In the genomic region with DNA sequence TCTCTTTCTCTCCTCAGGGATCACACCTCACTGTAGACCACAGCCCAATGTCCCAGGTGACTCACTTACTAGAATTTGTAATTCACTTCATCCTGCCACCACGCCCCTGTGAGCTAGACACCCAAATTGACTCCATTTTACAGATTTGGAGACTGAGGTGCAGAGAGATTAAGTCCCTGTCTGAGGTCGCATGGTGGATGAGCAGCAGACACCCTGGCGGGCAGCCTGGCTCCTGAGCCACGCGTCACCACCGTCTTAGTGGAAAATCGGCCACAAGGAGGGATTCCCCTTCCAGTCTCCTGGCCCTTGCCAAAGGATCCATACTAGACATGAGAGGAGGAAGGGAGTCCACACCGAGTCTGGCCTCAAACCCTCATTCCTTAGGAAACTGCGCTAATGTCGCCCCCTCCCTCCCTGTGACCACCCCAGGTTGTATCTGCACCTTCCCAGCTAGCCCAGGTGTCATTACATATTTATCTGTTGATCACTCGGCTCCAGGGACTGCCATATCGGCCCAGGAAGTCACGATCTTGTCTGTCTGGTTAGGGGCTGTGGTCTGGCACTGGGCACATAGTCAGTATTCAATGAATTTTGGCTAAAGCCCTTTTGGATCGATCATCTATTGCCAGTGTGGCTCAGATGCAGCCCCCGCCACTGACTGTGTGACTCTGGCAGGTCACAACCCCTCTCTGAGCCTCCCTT, we compare ENCODE assay signal across 8 cellular contexts. TPM values are rescaled to one million over a fixed set of nuclear protein-coding genes. Genes with fewer than 3 reads are reported as not detected.
A peak's percentile ranks its signal among the peaks of the same experiment; 100 is the strongest.
DNase-seq lines count a peak whose midpoint lies in the region; ATAC-seq, FAIRE-seq and TF ChIP-seq lines count a peak whose summit lies in the region.
"Had no signal": no experiment of that assay in that cellular context is flagged by ENCODE, and none has a peak within 500 bp of the region (broad histone marks: within the 10 kb centered on the region; RNA-seq: fewer than 3 reads in every experiment).

No MANE protein-coding gene starts in this region.

- no peaks in the 10 kb centered on the region for H3K36me3 ChIP-seq in left ventricle myocardium inferior

- TF ChIP-seq CTCF in HFFc6 (IDR thresholded peaks at IDR 0.05) (no peak), left ventricle myocardium inferior (IDR thresholded peaks at IDR 0.05; ENCODE audit: borderline replicate concordance) (no peak), omental fat pad (IDR thresholded peaks at IDR 0.05) (no peak)

- H3K4me3 ChIP-seq in left ventricle myocardium inferior: no peak overlapping the region

- intact Hi-C loops in left ventricle myocardium inferior (cut with micrococcal nuclease): no loop called here

- no peaks in the 10 kb centered on the region for H3K9me3 Mint-ChIP-seq in HFFc6
- H3K9me3 Mint-ChIP-seq in activated CD4-positive, alpha-beta memory T cell treated with anti-CD3 and anti-CD28 coated beads, Interleukin-2, amount 10 ng/mL, durations not matched to agents 7 days and 5 days: peaks cover 16% of the 10 kb centered on the region

- no peaks in the 10 kb centered on the region for H3K36me3 Mint-ChIP-seq in HFFc6 (ENCODE audit: low read depth)
- peaks cover 75% of the 10 kb centered on the region for H3K36me3 Mint-ChIP-seq in activated CD4-positive, alpha-beta memory T cell treated with anti-CD3 and anti-CD28 coated beads, Interleukin-2, amount 10 ng/mL, durations not matched to agents 7 days and 5 days (ENCODE audit: low read depth)

- peaks cover 46% of the 10 kb centered on the region for H3K4me1 Mint-ChIP-seq in HFFc6 (ENCODE audit: low read depth)
- H3K4me1 Mint-ChIP-seq in activated CD4-positive, alpha-beta memory T cell treated with anti-CD3 and anti-CD28 coated beads, Interleukin-2, amount 10 ng/mL, durations not matched to agents 7 days and 5 days: peaks cover 90% of the 10 kb centered on the region

- no peak for FAIRE-seq in urothelium cell line (lab: Jason Lieb, UNC)

- H3K27ac ChIP-seq in left ventricle myocardium inferior (replicated peaks): peak overlapping the region; percentile 80

- H3K4me3 Mint-ChIP-seq in HFFc6: no peak overlapping the region
- peak overlapping the region; percentile 98 for H3K4me3 Mint-ChIP-seq in activated CD4-positive, alpha-beta memory T cell treated with anti-CD3 and anti-CD28 coated beads, Interleukin-2, amount 10 ng/mL, durations not matched to agents 7 days and 5 days
- H3K4me3 Mint-ChIP-seq: dendritic cell treated with granulocyte-macrophage colony-stimulating factor and Interleukin-4, amounts not matched to agents 40 ng/mL and 50 ng/mL, for 4 days had no signal

- CTCF ChIA-PET in activated CD4-positive, alpha-beta memory T cell treated with anti-CD3 and anti-CD28 coated beads, Interleukin-2, amount 10 ng/mL, durations not matched to agents 7 days and 5 days (lab: Charles Lee): interaction anchor here (1.1 to 6.6 kb wide), 7 partner anchors 15 to 266 kb away, joined by 3 to 114 read pairs (median 6); no protein-coding TSS in a partner anchor

- no peaks in the 10 kb centered on the region for H3K27me3 ChIP-seq in left ventricle myocardium inferior (ENCODE audit: low read depth)

- peaks cover 27% of the 10 kb centered on the region for H3K27me3 Mint-ChIP-seq in HFFc6 (ENCODE audit: insufficient read depth)
- H3K27me3 Mint-ChIP-seq in activated CD4-positive, alpha-beta memory T cell treated with anti-CD3 and anti-CD28 coated beads, Interleukin-2, amount 10 ng/mL, durations not matched to agents 7 days and 5 days: no peaks in the 10 kb centered on the region

- no peak for ATAC-seq in omental fat pad (ENCODE audit: low FRiP score)

- H3K9me3 ChIP-seq in left ventricle myocardium inferior (replicated peaks): no peaks in the 10 kb centered on the region

- H3K27ac Mint-ChIP-seq in HFFc6: peak overlapping the region; percentile 53
- H3K27ac Mint-ChIP-seq in activated CD4-positive, alpha-beta memory T cell treated with anti-CD3 and anti-CD28 coated beads, Interleukin-2, amount 10 ng/mL, durations not matched to agents 7 days and 5 days: peak overlapping the region; percentile 99
- H3K27ac Mint-ChIP-seq: dendritic cell treated with granulocyte-macrophage colony-stimulating factor and Interleukin-4, amounts not matched to agents 40 ng/mL and 50 ng/mL, for 4 days had no signal

- POLR2A ChIA-PET in activated CD4-positive, alpha-beta memory T cell treated with anti-CD3 and anti-CD28 coated beads, Interleukin-2, amount 10 ng/mL, durations not matched to agents 7 days and 5 days (lab: Charles Lee): interaction anchor here (0.6 to 6.3 kb wide), 22 partner anchors 9 to 554 kb away, joined by 3 to 184 read pairs (median 14); a partner anchor contains a TSS

- DNase-seq in HFFc6 (no peak), left ventricle myocardium inferior (no peak), omental fat pad (ENCODE audit: low spot score) (no peak), urothelium cell line (ENCODE audit: low spot score) (no peak), NCI-H1105 (lab: John Stamatoyannopoulos, UW) (no peak)
- peak; percentile 61 for DNase-seq in activated CD4-positive, alpha-beta memory T cell treated with anti-CD3 and anti-CD28 coated beads, Interleukin-2, amount 10 ng/mL, durations not matched to agents 7 days and 5 days
- peak; percentile 19 to 68 for DNase-seq in stimulated activated CD8-positive, alpha-beta memory T cell treated with anti-CD3 and anti-CD28 coated beads, Interleukin-7, amount 100 ng/mL, for 48 hours (ENCODE audit: extremely low read depth in 1 of 2, low read depth in 1 of 2)

- H3K4me1 ChIP-seq in left ventricle myocardium inferior: peaks cover 58% of the 10 kb centered on the region

RNA-seq across cellular contexts. Expression of a gene that starts 25.7 kb away (rescaled TPM):
- under 1 TPM in 1 of 6 experiments, not detected in 5; 0.05 TPM for total RNA-seq in HFFc6 (2021; fragmentation: NEBNext Ultra II Directional; extraction: Animal tissue kit (Norgen Biotek cat#: 25700))
- 1 to 10 TPM; 1.6 to 2.8 TPM for total RNA-seq in activated CD4-positive, alpha-beta memory T cell treated with anti-CD3 and anti-CD28 coated beads, Interleukin-2, amount 10 ng/mL, durations not matched to agents 7 days and 5 days
- total RNA-seq in left ventricle myocardium inferior (26.3 TPM), omental fat pad (100 to 1,000 TPM in 3 of 4 donors, 10 to 100 TPM in 1; 77.7 to 229 (median 113) TPM)

Comparison
In these comparisons a context has a peak if more than half of its experiments do, and no peak if none do; other contexts are left out.
1. DNase-seq: peak in activated CD4-positive, alpha-beta memory T cell treated with anti-CD3 and anti-CD28 coated beads, Interleukin-2, amount 10 ng/mL, durations not matched to agents 7 days and 5 days (single experiment) and stimulated activated CD8-positive, alpha-beta memory T cell treated with anti-CD3 and anti-CD28 coated beads, Interleukin-7, amount 100 ng/mL, for 48 hours (2 of 2); none in HFFc6 (single experiment), left ventricle myocardium inferior (single experiment), omental fat pad (single experiment), urothelium cell line (single experiment) and NCI-H1105 (single experiment).